In genomic region chr17:18855831-18856624, GRCh38 we compare ENCODE assay signal across 8 cellular contexts. TPM values are rescaled to one million over a fixed set of nuclear protein-coding genes. Genes with fewer than 3 reads are reported as not detected.
DNase-seq lines count a peak whose midpoint lies in the region; ATAC-seq and TF ChIP-seq lines count a peak whose summit lies in the region.

No MANE protein-coding gene starts in this region.

- no peaks in the 10 kb centered on the region for H3K9me3 Mint-ChIP-seq in activated T-cell treated with anti-CD3 and anti-CD28 coated beads, Interleukin-2, amount 50 U/mL, for 4 hours

- H3K4me2 ChIP-seq in PC-9, result peak overlapping the region; percentile 76

- H3K9me2 ChIP-seq in PC-9 (ENCODE audit: insufficient read depth), result no peaks in the 10 kb centered on the region

- no peaks in the 10 kb centered on the region for H3K9me3 ChIP-seq in PC-9 (ENCODE audit: insufficient read depth, low read depth)
- no peaks in the 10 kb centered on the region for H3K9me3 ChIP-seq in mucosa of stomach (ENCODE audit: control insufficient read depth, low read length)

- peaks cover 3% of the 10 kb centered on the region; the same call in 1 of the 2 replicates for H3F3A ChIP-seq in PC-9 (ENCODE audit: insufficient read depth, low read depth)

- peak; percentile 80 for DNase-seq in DMS53 treated with DMSO at 0.1 percent for 48 hours (lab: John Stamatoyannopoulos, UW; ENCODE audit: unreplicated experiment)
- DNase-seq in KBM-7, result peak; percentile 92
- DNase-seq in PC-9, result peak; percentile 89 to 92
- peak; percentile 82 for DNase-seq in activated T-cell treated with anti-CD3 and anti-CD28 coated beads, Interleukin-2, amount 50 U/mL, for 4 hours
- peak; percentile 90 for DNase-seq in stimulated activated CD8-positive, alpha-beta memory T cell treated with anti-CD3 and anti-CD28 coated beads, Interleukin-4, amount 100 ng/mL, for 48 hours

- intact Hi-C loops in PC-9 (cut with micrococcal nuclease; ENCODE audit: unreplicated experiment), result loop anchor here (5.0 kb wide), 1 partner anchor 146 kb away; the partner anchor contains the start of gene FAM83G

- H3K36me3 ChIP-seq in PC-9 (ENCODE audit: low read depth), result no peaks in the 10 kb centered on the region
- no peaks in the 10 kb centered on the region for H3K36me3 ChIP-seq in mucosa of stomach (ENCODE audit: control insufficient read depth, insufficient read depth, low read length)

- CTCF ChIA-PET in PC-9 (lab: Charles Lee), result no interaction called here

- H3K27ac ChIP-seq in PC-9, result no peak overlapping the region

- H2AFZ ChIP-seq in PC-9, result peak overlapping the region; percentile 94

- in situ Hi-C loops in KBM-7 (cut with MboI; ENCODE audit: low pct_unique_long_range_greater_than_20kb, low sequenced_read_pairs), result no loop called here

- no peaks in the 10 kb centered on the region for H3K27me3 Mint-ChIP-seq in activated T-cell treated with anti-CD3 and anti-CD28 coated beads, Interleukin-2, amount 50 U/mL, for 4 hours (ENCODE audit: low read depth)

- H3K4me3 ChIP-seq in PC-9, result peak overlapping the region; percentile 59
- peak overlapping the region; percentile 54 for H3K4me3 ChIP-seq in mucosa of stomach (ENCODE audit: low read length)

- ATAC-seq in GM21723 (IDR thresholded peaks at IDR 0.05; ENCODE audit: unreplicated experiment) (peak; percentile 67), esophagus mucosa (peak; percentile 87)
- ATAC-seq in activated T-cell treated with anti-CD3 and anti-CD28 coated beads, Interleukin-2, amount 50 U/mL, for 4 hours, result peak; percentile 88 to 92

- BruUV-seq in PC-9 (replicated peaks; lab: Mats Ljungman, UMichigan), result no TSS peak

- peaks cover 28% of the 10 kb centered on the region for H3K79me2 ChIP-seq in PC-9 (ENCODE audit: low read depth)

- peak overlapping the region; percentile 55 for H3K9ac ChIP-seq in mucosa of stomach (ENCODE audit: low read length)

- POLR2A ChIA-PET in PC-9 (lab: Charles Lee; ENCODE audit: unreplicated experiment), result interaction anchor here (0.6 kb wide), 3 partner anchors 12 to 1102 kb away, joined by 3 to 5 read pairs (median 3); no protein-coding TSS in a partner anchor

- H3K4me3 Mint-ChIP-seq in activated T-cell treated with anti-CD3 and anti-CD28 coated beads, Interleukin-2, amount 50 U/mL, for 4 hours, result peak overlapping the region; percentile 88

- H3K27me3 ChIP-seq in PC-9 (ENCODE audit: insufficient read depth, low read depth), result no peaks in the 10 kb centered on the region
- no peaks in the 10 kb centered on the region for H3K27me3 ChIP-seq in mucosa of stomach (ENCODE audit: control insufficient read depth, insufficient read depth, low read length)

- H3K36me3 Mint-ChIP-seq in activated T-cell treated with anti-CD3 and anti-CD28 coated beads, Interleukin-2, amount 50 U/mL, for 4 hours (ENCODE audit: insufficient read depth), result no peaks in the 10 kb centered on the region

- H3K4me1 ChIP-seq in PC-9 (replicated peaks; ENCODE audit: insufficient read depth) (peaks cover 22% of the 10 kb centered on the region), mucosa of stomach (ENCODE audit: control insufficient read depth, insufficient read depth, low read length) (peaks cover 18% of the 10 kb centered on the region)

- peaks cover 45% of the 10 kb centered on the region for H3K4me1 Mint-ChIP-seq in activated T-cell treated with anti-CD3 and anti-CD28 coated beads, Interleukin-2, amount 50 U/mL, for 4 hours (ENCODE audit: low read depth)

- no peaks in the 10 kb centered on the region for H4K20me1 ChIP-seq in PC-9 (ENCODE audit: insufficient read depth)

- no peak for TF ChIP-seq CTCF in PC-9 (conservative IDR thresholded peaks at IDR 0.05)

RNA-seq across cellular contexts. Expression of gene PRPSAP2, which starts 1.9 kb away (rescaled TPM):
- total RNA-seq in PC-9 (2021) (37.2 and 50.0 TPM in 2 replicates), esophagus mucosa (28.3 TPM)
- 10 to 100 TPM; 41.6 to 50.4 (median 47.5) TPM for total RNA-seq in activated T-cell treated with anti-CD3 and anti-CD28 coated beads, Interleukin-2, amount 50 U/mL, for 4 hours
